Comparison of ENCODE assay signal across 12 cellular contexts in genomic region chr17:7577327-7578199, GRCh38. TPM values are rescaled to one million over a fixed set of nuclear protein-coding genes. Genes with fewer than 3 reads are reported as not detected.
DNase-seq lines count a peak whose midpoint lies in the region; ATAC-seq, FAIRE-seq and TF ChIP-seq lines count a peak whose summit lies in the region.
"Had no signal": no experiment of that assay in that cellular context is flagged by ENCODE, and none has a peak within 500 bp of the region (broad histone marks: within the 10 kb centered on the region; RNA-seq: fewer than 3 reads in every experiment).

No MANE protein-coding gene starts in this region.

- H3K27me3 Mint-ChIP-seq in activated naive CD4-positive, alpha-beta T cell treated with anti-CD3 and anti-CD28 coated beads, Interleukin-2, amount 10 ng/mL, durations not matched to agents 7 days and 5 days: peaks cover 8% of the 10 kb centered on the region
- no peaks in the 10 kb centered on the region for H3K27me3 Mint-ChIP-seq in memory B cell

- FAIRE-seq in urothelium cell line (lab: Jason Lieb, UNC): no peak

- no peak for TF ChIP-seq POLR2A in vagina (IDR thresholded peaks at IDR 0.05)

- H3K4me1 ChIP-seq in vagina: peaks cover 68% of the 10 kb centered on the region

- no peak overlapping the region for H3K4me3 ChIP-seq in vagina
- H3K4me3 ChIP-seq: Peyer's patch had no signal

- peaks cover 6 to 52% of the 10 kb centered on the region in 2 donors for H3K36me3 ChIP-seq in vagina

- CTCF ChIA-PET in activated naive CD4-positive, alpha-beta T cell treated with anti-CD3 and anti-CD28 coated beads, Interleukin-2, amount 10 ng/mL, durations not matched to agents 7 days and 5 days (lab: Charles Lee): interaction anchor here (1.9 kb wide), 1 partner anchor 110 kb away, joined by 6 read pairs; the partner anchor contains the start of genes TP53 and WRAP53

- H3K27ac ChIP-seq in vagina: peak overlapping the region; percentile 97

- no peak for ATAC-seq in activated naive CD4-positive, alpha-beta T cell treated with anti-CD3 and anti-CD28 coated beads, Interleukin-2, amount 50 U/mL, for 72 hours
- ATAC-seq in memory B cell (ENCODE audit: low read depth): no peak
- ATAC-seq: right lobe of liver had no signal

- no peaks in the 10 kb centered on the region for H3K9me3 Mint-ChIP-seq in activated naive CD4-positive, alpha-beta T cell treated with anti-CD3 and anti-CD28 coated beads, Interleukin-2, amount 10 ng/mL, durations not matched to agents 7 days and 5 days
- no peaks in the 10 kb centered on the region for H3K9me3 Mint-ChIP-seq in activated naive CD4-positive, alpha-beta T cell treated with anti-CD3 and anti-CD28 coated beads, Interleukin-2, amount 50 U/mL, for 72 hours
- no peaks in the 10 kb centered on the region for H3K9me3 Mint-ChIP-seq in memory B cell

- H3K27me3 ChIP-seq in vagina: no peaks in the 10 kb centered on the region
- H3K27me3 ChIP-seq: BE2C, Peyer's patch, right lobe of liver had no signal

- H3K27ac Mint-ChIP-seq in activated naive CD4-positive, alpha-beta T cell treated with anti-CD3 and anti-CD28 coated beads, Interleukin-2, amount 10 ng/mL, durations not matched to agents 7 days and 5 days: peak overlapping the region; percentile 87
- peak overlapping the region; percentile 98 to 100 for H3K27ac Mint-ChIP-seq in activated naive CD4-positive, alpha-beta T cell treated with anti-CD3 and anti-CD28 coated beads, Interleukin-2, amount 50 U/mL, for 72 hours
- H3K27ac Mint-ChIP-seq in memory B cell: peak overlapping the region; percentile 63

- no peaks in the 10 kb centered on the region for H3K9me3 ChIP-seq in vagina
- H3K9me3 ChIP-seq: BE2C, Peyer's patch, right lobe of liver had no signal

- no peak for DNase-seq in activated naive CD4-positive, alpha-beta T cell treated with anti-CD3 and anti-CD28 coated beads, Interleukin-2, amount 10 ng/mL, durations not matched to agents 7 days and 5 days
- no peak for DNase-seq in activated naive CD4-positive, alpha-beta T cell (lab: John Stamatoyannopoulos, UW)
- DNase-seq in activated naive CD4-positive, alpha-beta T cell treated with anti-CD3 and anti-CD28 coated beads, Interleukin-2, amount 50 U/mL, for 72 hours (ENCODE audit: low spot score in 2 of 2): no peak
- DNase-seq in memory B cell (ENCODE audit: low spot score in 2 of 2) (no peak), vagina (ENCODE audit: extremely low spot score in 2 of 2) (peak in 1 of 2 donors; percentile 85), NCI-H2171 treated with DMSO at 0.1 percent for 48 hours (lab: John Stamatoyannopoulos, UW) (no peak), germinal center (ENCODE audit: low spot score) (no peak), urothelium cell line (ENCODE audit: low spot score) (no peak)
- DNase-seq: BE2C, NCI-H146, Peyer's patch had no signal

- TF ChIP-seq CTCF in vagina (IDR thresholded peaks at IDR 0.05): no peak

- H3K4me1 Mint-ChIP-seq in activated naive CD4-positive, alpha-beta T cell treated with anti-CD3 and anti-CD28 coated beads, Interleukin-2, amount 10 ng/mL, durations not matched to agents 7 days and 5 days: peaks cover 90% of the 10 kb centered on the region
- peaks cover 53% of the 10 kb centered on the region for H3K4me1 Mint-ChIP-seq in memory B cell

- intact Hi-C loops in vagina (cut with DNase I): loop anchor here (5.0 kb wide), 1 partner anchor 265 kb away; no protein-coding TSS in a partner anchor

- H3K4me3 Mint-ChIP-seq in activated naive CD4-positive, alpha-beta T cell treated with anti-CD3 and anti-CD28 coated beads, Interleukin-2, amount 10 ng/mL, durations not matched to agents 7 days and 5 days: no peak overlapping the region
- H3K4me3 Mint-ChIP-seq in memory B cell: no peak overlapping the region

- H3K36me3 Mint-ChIP-seq in activated naive CD4-positive, alpha-beta T cell treated with anti-CD3 and anti-CD28 coated beads, Interleukin-2, amount 10 ng/mL, durations not matched to agents 7 days and 5 days: peaks cover 81% of the 10 kb centered on the region
- peaks cover 54 to 86% of the 10 kb centered on the region in 2 donors for H3K36me3 Mint-ChIP-seq in activated naive CD4-positive, alpha-beta T cell treated with anti-CD3 and anti-CD28 coated beads, Interleukin-2, amount 50 U/mL, for 72 hours
- peaks cover 28% of the 10 kb centered on the region for H3K36me3 Mint-ChIP-seq in memory B cell

RNA-seq across cellular contexts. Expression of gene CD68, which starts 1.9 kb away (rescaled TPM):
- 10 to 100 TPM in 1 of 2 donors, 1 to 10 TPM in 1; 7.6 to 12.7 TPM for total RNA-seq in activated naive CD4-positive, alpha-beta T cell treated with anti-CD3 and anti-CD28 coated beads, Interleukin-2, amount 50 U/mL, for 72 hours
- 40.0 TPM for total RNA-seq in vagina

RNA-seq across cellular contexts. Expression of gene MPDU1, which starts 6.1 kb away (rescaled TPM):
- 10 to 100 TPM; 52.1 to 60.6 TPM for total RNA-seq in activated naive CD4-positive, alpha-beta T cell treated with anti-CD3 and anti-CD28 coated beads, Interleukin-2, amount 50 U/mL, for 72 hours
- 73.4 TPM for total RNA-seq in vagina

RNA-seq across cellular contexts. Expression of gene SOX15, which starts 12.3 kb away (rescaled TPM):
- under 1 TPM; 0.23 to 0.93 TPM for total RNA-seq in activated naive CD4-positive, alpha-beta T cell treated with anti-CD3 and anti-CD28 coated beads, Interleukin-2, amount 50 U/mL, for 72 hours
- total RNA-seq in vagina: 44.4 TPM
- total RNA-seq: right lobe of liver had no signal

RNA-seq across cellular contexts. Expression of gene SENP3, which starts 15.8 kb away (rescaled TPM):
- 10 to 100 TPM; 42.9 to 46.3 TPM for total RNA-seq in activated naive CD4-positive, alpha-beta T cell treated with anti-CD3 and anti-CD28 coated beads, Interleukin-2, amount 50 U/mL, for 72 hours
- total RNA-seq in vagina: 60.2 TPM

RNA-seq across cellular contexts. Expression of gene TNFSF13, which starts 19.0 kb away (rescaled TPM):
- 1 to 10 TPM; 4.6 to 6.0 TPM for total RNA-seq in activated naive CD4-positive, alpha-beta T cell treated with anti-CD3 and anti-CD28 coated beads, Interleukin-2, amount 50 U/mL, for 72 hours
- total RNA-seq in vagina: 20.1 TPM

Comparison
In these comparisons a context has a peak if more than half of its experiments do, and no peak if none do; other contexts are left out.
1. RNA of gene SOX15, which starts 12.3 kb away (total RNA-seq): 44.4 TPM in vagina (single experiment); 0.23 to 0.93 TPM in activated naive CD4-positive, alpha-beta T cell treated with anti-CD3 and anti-CD28 coated beads, Interleukin-2, amount 50 U/mL, for 72 hours; every median in the first group is over 10 times any median in the second.
2. Peak in every context shown above with its lines, with median percentiles within 50 percentile points of each other: H3K27ac Mint-ChIP-seq.